2 cellular contexts compared by ENCODE assay signal in the genomic region with DNA sequence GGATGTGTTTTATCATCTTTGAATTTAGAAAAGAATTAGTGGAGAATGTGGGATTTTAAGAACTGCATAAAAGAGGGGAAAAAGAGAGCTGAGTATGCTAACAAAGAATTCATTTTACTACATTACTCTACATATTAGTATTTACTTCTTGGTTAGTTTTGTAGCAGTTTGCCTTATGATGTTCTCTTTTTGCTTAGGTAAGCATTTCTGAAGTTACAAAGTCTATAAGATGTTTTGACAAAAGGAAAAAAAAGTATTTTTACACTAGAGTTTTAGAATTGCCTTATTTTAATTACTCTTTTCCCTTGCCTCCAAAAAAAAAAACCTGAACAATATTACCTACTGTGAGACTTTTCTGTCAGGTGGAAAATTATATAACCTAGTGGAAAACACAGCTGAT.
TF ChIP-seq lines count a peak whose summit lies in the region.

No MANE protein-coding gene starts in this region.

TF ChIP-seq in HepG2, 621 proteins besides CTCF, POLR2A, EP300 and RAD21 (continued from another document):
- TF ChIP-seq KDM4B (CRISPR knock-in tag; IDR thresholded peaks at IDR 0.05) (no peak), BRD4 (CRISPR knock-in tag; IDR thresholded peaks at IDR 0.05) (no peak), ZNF788 (CRISPR knock-in tag; IDR thresholded peaks at IDR 0.05; ENCODE audit: borderline replicate concordance) (no peak), MAFF (IDR thresholded peaks at IDR 0.05; ENCODE audit: low read depth, low read length) (peak; percentile 99), ZNF180 (CRISPR knock-in tag; IDR thresholded peaks at IDR 0.05; ENCODE audit: borderline replicate concordance, low read depth) (no peak)

TF ChIP-seq in K562, 482 proteins besides CTCF, POLR2A, EP300 and RAD21 (continued from another document and continues in another):
- TF ChIP-seq ZNF764 (CRISPR knock-in tag; IDR thresholded peaks at IDR 0.05; ENCODE audit: low read depth) (no peak), ZNF175 (CRISPR knock-in tag; IDR thresholded peaks at IDR 0.05; ENCODE audit: low read depth) (no peak), SNIP1 (IDR thresholded peaks at IDR 0.05; ENCODE audit: low read depth) (no peak), ZNF165 (CRISPR knock-in tag; IDR thresholded peaks at IDR 0.05; ENCODE audit: borderline replicate concordance) (no peak), SMC3 (conservative IDR thresholded peaks at IDR 0.05; ENCODE audit: insufficient read depth, low read depth, low read length) (no peak), HDAC8 (tag; IDR thresholded peaks at IDR 0.05) (no peak), MAFF (IDR thresholded peaks at IDR 0.05; ENCODE audit: low read length) (peak; percentile 81), ZNF561 (CRISPR knock-in tag; conservative IDR thresholded peaks at IDR 0.05) (no peak), EWSR1 (IDR thresholded peaks at IDR 0.05; ENCODE audit: borderline replicate concordance, low read depth, partially characterized antibody) (no peak), SAP30 (IDR thresholded peaks at IDR 0.05; ENCODE audit: borderline replicate concordance, insufficient read depth, low read depth, low read length, poor library complexity, severe bottlenecking) (no peak), ZBED1 (IDR thresholded peaks at IDR 0.05) (no peak), MEF2A (IDR thresholded peaks at IDR 0.05; ENCODE audit: control insufficient read depth, low read depth, low read length) (no peak), ZNF174 (CRISPR knock-in tag; IDR thresholded peaks at IDR 0.05) (no peak), MAFG (tag; conservative IDR thresholded peaks at IDR 0.05) (peak; percentile 62), ZNF699 (CRISPR knock-in tag; IDR thresholded peaks at IDR 0.05; ENCODE audit: insufficient replicate concordance) (no peak), ZNF184 (CRISPR knock-in tag; IDR thresholded peaks at IDR 0.05) (no peak), ZNF316 (IDR thresholded peaks at IDR 0.05) (peak; percentile 73), CHD2 (IDR thresholded peaks at IDR 0.05; ENCODE audit: low read depth, low read length) (no peak), MAFK (IDR thresholded peaks at IDR 0.05; ENCODE audit: low read length) (peak; percentile 92), IFI16 (CRISPR knock-in tag; IDR thresholded peaks at IDR 0.05) (no peak), C11orf30 (IDR thresholded peaks at IDR 0.05; ENCODE audit: low read depth) (peak; percentile 50; the same call in 1 of the 2 replicates), JUN (IDR thresholded peaks at IDR 0.05; ENCODE audit: borderline replicate concordance, low read depth, low read length) (no peak), JUN (CRISPR knock-in tag; IDR thresholded peaks at IDR 0.05; ENCODE audit: borderline replicate concordance) (no peak), GABPA (tag; conservative IDR thresholded peaks at IDR 0.05; ENCODE audit: low read depth) (no peak)
- TF ChIP-seq, protein P1, sequence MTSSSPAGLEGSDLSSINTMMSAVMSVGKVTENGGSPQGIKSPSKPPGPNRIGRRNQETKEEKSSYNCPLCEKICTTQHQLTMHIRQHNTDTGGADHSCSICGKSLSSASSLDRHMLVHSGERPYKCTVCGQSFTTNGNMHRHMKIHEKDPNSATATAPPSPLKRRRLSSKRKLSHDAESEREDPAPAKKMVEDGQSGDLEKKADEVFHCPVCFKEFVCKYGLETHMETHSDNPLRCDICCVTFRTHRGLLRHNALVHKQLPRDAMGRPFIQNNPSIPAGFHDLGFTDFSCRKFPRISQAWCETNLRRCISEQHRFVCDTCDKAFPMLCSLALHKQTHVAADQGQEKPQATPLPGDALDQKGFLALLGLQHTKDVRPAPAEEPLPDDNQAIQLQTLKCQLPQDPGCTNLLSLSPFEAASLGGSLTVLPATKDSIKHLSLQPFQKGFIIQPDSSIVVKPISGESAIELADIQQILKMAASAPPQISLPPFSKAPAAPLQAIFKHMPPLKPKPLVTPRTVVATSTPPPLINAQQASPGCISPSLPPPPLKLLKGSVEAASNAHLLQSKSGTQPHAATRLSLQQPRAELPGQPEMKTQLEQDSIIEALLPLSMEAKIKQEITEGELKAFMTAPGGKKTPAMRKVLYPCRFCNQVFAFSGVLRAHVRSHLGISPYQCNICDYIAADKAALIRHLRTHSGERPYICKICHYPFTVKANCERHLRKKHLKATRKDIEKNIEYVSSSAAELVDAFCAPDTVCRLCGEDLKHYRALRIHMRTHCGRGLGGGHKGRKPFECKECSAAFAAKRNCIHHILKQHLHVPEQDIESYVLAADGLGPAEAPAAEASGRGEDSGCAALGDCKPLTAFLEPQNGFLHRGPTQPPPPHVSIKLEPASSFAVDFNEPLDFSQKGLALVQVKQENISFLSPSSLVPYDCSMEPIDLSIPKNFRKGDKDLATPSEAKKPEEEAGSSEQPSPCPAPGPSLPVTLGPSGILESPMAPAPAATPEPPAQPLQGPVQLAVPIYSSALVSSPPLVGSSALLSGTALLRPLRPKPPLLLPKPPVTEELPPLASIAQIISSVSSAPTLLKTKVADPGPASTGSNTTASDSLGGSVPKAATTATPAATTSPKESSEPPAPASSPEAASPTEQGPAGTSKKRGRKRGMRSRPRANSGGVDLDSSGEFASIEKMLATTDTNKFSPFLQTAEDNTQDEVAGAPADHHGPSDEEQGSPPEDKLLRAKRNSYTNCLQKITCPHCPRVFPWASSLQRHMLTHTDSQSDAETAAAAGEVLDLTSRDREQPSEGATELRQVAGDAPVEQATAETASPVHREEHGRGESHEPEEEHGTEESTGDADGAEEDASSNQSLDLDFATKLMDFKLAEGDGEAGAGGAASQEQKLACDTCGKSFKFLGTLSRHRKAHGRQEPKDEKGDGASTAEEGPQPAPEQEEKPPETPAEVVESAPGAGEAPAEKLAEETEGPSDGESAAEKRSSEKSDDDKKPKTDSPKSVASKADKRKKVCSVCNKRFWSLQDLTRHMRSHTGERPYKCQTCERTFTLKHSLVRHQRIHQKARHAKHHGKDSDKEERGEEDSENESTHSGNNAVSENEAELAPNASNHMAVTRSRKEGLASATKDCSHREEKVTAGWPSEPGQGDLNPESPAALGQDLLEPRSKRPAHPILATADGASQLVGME (CRISPR knock-in tag; IDR thresholded peaks at IDR 0.05), result no peak
- TF ChIP-seq, protein P2, sequence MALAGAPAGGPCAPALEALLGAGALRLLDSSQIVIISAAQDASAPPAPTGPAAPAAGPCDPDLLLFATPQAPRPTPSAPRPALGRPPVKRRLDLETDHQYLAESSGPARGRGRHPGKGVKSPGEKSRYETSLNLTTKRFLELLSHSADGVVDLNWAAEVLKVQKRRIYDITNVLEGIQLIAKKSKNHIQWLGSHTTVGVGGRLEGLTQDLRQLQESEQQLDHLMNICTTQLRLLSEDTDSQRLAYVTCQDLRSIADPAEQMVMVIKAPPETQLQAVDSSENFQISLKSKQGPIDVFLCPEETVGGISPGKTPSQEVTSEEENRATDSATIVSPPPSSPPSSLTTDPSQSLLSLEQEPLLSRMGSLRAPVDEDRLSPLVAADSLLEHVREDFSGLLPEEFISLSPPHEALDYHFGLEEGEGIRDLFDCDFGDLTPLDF (CRISPR knock-in tag; IDR thresholded peaks at IDR 0.05), result no peak
- TF ChIP-seq, protein P3, sequence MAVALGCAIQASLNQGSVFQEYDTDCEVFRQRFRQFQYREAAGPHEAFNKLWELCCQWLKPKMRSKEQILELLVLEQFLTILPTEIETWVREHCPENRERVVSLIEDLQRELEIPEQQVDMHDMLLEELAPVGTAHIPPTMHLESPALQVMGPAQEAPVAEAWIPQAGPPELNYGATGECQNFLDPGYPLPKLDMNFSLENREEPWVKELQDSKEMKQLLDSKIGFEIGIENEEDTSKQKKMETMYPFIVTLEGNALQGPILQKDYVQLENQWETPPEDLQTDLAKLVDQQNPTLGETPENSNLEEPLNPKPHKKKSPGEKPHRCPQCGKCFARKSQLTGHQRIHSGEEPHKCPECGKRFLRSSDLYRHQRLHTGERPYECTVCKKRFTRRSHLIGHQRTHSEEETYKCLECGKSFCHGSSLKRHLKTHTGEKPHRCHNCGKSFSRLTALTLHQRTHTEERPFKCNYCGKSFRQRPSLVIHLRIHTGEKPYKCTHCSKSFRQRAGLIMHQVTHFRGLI (CRISPR knock-in tag; IDR thresholded peaks at IDR 0.05), result no peak
- TF ChIP-seq, protein P4, sequence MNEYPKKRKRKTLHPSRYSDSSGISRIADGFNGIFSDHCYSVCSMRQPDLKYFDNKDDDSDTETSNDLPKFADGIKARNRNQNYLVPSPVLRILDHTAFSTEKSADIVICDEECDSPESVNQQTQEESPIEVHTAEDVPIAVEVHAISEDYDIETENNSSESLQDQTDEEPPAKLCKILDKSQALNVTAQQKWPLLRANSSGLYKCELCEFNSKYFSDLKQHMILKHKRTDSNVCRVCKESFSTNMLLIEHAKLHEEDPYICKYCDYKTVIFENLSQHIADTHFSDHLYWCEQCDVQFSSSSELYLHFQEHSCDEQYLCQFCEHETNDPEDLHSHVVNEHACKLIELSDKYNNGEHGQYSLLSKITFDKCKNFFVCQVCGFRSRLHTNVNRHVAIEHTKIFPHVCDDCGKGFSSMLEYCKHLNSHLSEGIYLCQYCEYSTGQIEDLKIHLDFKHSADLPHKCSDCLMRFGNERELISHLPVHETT (CRISPR knock-in tag; conservative IDR thresholded peaks at IDR 0.05 in 1 of 2, IDR thresholded peaks at IDR 0.05 in 1 of 2), result no peak
- TF ChIP-seq, protein P5, sequence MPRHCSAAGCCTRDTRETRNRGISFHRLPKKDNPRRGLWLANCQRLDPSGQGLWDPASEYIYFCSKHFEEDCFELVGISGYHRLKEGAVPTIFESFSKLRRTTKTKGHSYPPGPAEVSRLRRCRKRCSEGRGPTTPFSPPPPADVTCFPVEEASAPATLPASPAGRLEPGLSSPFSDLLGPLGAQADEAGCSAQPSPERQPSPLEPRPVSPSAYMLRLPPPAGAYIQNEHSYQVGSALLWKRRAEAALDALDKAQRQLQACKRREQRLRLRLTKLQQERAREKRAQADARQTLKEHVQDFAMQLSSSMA (CRISPR knock-in tag; IDR thresholded peaks at IDR 0.05), result no peak
- TF ChIP-seq, protein P6, sequence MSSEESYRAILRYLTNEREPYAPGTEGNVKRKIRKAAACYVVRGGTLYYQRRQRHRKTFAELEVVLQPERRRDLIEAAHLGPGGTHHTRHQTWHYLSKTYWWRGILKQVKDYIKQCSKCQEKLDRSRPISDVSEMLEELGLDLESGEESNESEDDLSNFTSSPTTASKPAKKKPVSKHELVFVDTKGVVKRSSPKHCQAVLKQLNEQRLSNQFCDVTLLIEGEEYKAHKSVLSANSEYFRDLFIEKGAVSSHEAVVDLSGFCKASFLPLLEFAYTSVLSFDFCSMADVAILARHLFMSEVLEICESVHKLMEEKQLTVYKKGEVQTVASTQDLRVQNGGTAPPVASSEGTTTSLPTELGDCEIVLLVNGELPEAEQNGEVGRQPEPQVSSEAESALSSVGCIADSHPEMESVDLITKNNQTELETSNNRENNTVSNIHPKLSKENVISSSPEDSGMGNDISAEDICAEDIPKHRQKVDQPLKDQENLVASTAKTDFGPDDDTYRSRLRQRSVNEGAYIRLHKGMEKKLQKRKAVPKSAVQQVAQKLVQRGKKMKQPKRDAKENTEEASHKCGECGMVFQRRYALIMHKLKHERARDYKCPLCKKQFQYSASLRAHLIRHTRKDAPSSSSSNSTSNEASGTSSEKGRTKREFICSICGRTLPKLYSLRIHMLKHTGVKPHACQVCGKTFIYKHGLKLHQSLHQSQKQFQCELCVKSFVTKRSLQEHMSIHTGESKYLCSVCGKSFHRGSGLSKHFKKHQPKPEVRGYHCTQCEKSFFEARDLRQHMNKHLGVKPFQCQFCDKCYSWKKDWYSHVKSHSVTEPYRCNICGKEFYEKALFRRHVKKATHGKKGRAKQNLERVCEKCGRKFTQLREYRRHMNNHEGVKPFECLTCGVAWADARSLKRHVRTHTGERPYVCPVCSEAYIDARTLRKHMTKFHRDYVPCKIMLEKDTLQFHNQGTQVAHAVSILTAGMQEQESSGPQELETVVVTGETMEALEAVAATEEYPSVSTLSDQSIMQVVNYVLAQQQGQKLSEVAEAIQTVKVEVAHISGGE (CRISPR knock-in tag; IDR thresholded peaks at IDR 0.05), result no peak
- TF ChIP-seq, protein P7, sequence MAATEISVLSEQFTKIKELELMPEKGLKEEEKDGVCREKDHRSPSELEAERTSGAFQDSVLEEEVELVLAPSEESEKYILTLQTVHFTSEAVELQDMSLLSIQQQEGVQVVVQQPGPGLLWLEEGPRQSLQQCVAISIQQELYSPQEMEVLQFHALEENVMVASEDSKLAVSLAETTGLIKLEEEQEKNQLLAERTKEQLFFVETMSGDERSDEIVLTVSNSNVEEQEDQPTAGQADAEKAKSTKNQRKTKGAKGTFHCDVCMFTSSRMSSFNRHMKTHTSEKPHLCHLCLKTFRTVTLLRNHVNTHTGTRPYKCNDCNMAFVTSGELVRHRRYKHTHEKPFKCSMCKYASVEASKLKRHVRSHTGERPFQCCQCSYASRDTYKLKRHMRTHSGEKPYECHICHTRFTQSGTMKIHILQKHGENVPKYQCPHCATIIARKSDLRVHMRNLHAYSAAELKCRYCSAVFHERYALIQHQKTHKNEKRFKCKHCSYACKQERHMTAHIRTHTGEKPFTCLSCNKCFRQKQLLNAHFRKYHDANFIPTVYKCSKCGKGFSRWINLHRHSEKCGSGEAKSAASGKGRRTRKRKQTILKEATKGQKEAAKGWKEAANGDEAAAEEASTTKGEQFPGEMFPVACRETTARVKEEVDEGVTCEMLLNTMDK (IDR thresholded peaks at IDR 0.05; ENCODE audit: borderline replicate concordance, insufficient read depth, low read depth, low read length, poor library complexity, severe bottlenecking), result no peak
- TF ChIP-seq, protein P8, sequence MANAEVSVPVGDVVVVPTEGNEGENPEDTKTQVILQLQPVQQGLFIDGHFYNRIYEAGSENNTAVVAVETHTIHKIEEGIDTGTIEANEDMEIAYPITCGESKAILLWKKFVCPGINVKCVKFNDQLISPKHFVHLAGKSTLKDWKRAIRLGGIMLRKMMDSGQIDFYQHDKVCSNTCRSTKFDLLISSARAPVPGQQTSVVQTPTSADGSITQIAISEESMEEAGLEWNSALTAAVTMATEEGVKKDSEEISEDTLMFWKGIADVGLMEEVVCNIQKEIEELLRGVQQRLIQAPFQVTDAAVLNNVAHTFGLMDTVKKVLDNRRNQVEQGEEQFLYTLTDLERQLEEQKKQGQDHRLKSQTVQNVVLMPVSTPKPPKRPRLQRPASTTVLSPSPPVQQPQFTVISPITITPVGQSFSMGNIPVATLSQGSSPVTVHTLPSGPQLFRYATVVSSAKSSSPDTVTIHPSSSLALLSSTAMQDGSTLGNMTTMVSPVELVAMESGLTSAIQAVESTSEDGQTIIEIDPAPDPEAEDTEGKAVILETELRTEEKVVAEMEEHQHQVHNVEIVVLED (CRISPR knock-in tag; IDR thresholded peaks at IDR 0.05), result no peak
